19 cellular contexts compared by ENCODE assay signal in genomic region chr4:83964996-83965541, GRCh38.
DNase-seq lines count a peak whose midpoint lies in the region; ATAC-seq and TF ChIP-seq lines count a peak whose summit lies in the region.
"Had no signal": no experiment of that assay in that cellular context is flagged by ENCODE, and none has a peak within 500 bp of the region (broad histone marks: within the 10 kb centered on the region; RNA-seq: fewer than 3 reads in every experiment).

No MANE protein-coding gene starts in this region.

- DNase-seq in MCF 10A (ENCODE audit: unreplicated experiment) (peak; percentile 21), breast epithelium (ENCODE audit: low spot score in 2 of 2) (no peak), OCI-LY7 (ENCODE audit: low spot score) (peak; percentile 52), fibroblast of the aortic adventitia (ENCODE audit: low read depth) (peak; percentile 64), aorta (no peak), middle frontal gyrus (ENCODE audit: extremely low spot score, low spot score) (no peak), anterior cingulate cortex (lab: John Stamatoyannopoulos, UW) (no peak), BE2C (no peak)
- DNase-seq: activated CD4-positive, alpha-beta T cell treated with anti-CD3 and anti-CD28 coated beads for 36 hours; activated T-cell treated with anti-CD3 and anti-CD28 coated beads for 4 hours; Caco-2; natural killer cell; NCI-H2081; right cardiac atrium; SHP77 treated with DMSO at 0.1 percent for 48 hours; upper lobe of left lung had no signal

- no peak overlapping the region for H3K27ac ChIP-seq in breast epithelium
- no peak overlapping the region for H3K27ac ChIP-seq in OCI-LY7 (ENCODE audit: low read depth, low read length, poor library complexity, severe bottlenecking)
- no peak overlapping the region for H3K27ac ChIP-seq in aorta (ENCODE audit: low read depth in 1 of 2, low read length in 2 of 2)
- H3K27ac ChIP-seq: epithelial cell of prostate, upper lobe of left lung had no signal

- H3K36me3 ChIP-seq in breast epithelium (no peaks in the 10 kb centered on the region), OCI-LY7 (ENCODE audit: insufficient read depth, low read length) (no peaks in the 10 kb centered on the region), aorta (ENCODE audit: control insufficient read depth in 1 of 2, insufficient read depth in 2 of 2, low read length in 1 of 2) (no peaks in the 10 kb centered on the region), BE2C (no peaks in the 10 kb centered on the region)
- H3K36me3 ChIP-seq: upper lobe of left lung had no signal

- H2AFZ ChIP-seq in OCI-LY7 (ENCODE audit: low read length) = no peak overlapping the region

- H3K4me2 ChIP-seq in OCI-LY7 (ENCODE audit: low read length) = no peak overlapping the region

- no peak overlapping the region for H3K27ac Mint-ChIP-seq in MCF 10A (ENCODE audit: low read depth, unreplicated experiment)
- H3K27ac Mint-ChIP-seq: activated CD4-positive, alpha-beta T cell treated with anti-CD3 and anti-CD28 coated beads for 36 hours; activated naive CD4-positive, alpha-beta T cell treated with anti-CD3 and anti-CD28 coated beads, Interleukin-2, amount 50 U/mL, for 24 hours; natural killer cell; stimulated activated effector memory CD8-positive, alpha-beta T cell treated with anti-CD3 and anti-CD28 coated beads, Interleukin-12 subunit alpha, Interleukin-12 subunit beta, amount 100 ng/mL, for 72 hours had no signal

- H4K20me1 ChIP-seq in OCI-LY7 (ENCODE audit: insufficient read depth, low read length) = no peaks in the 10 kb centered on the region

- H3K4me3 Mint-ChIP-seq in MCF 10A (ENCODE audit: unreplicated experiment) = no peak overlapping the region
- H3K4me3 Mint-ChIP-seq: activated CD4-positive, alpha-beta T cell treated with anti-CD3 and anti-CD28 coated beads for 36 hours; activated naive CD4-positive, alpha-beta T cell treated with anti-CD3 and anti-CD28 coated beads, Interleukin-2, amount 50 U/mL, for 24 hours; natural killer cell; stimulated activated effector memory CD8-positive, alpha-beta T cell treated with anti-CD3 and anti-CD28 coated beads, Interleukin-12 subunit alpha, Interleukin-12 subunit beta, amount 100 ng/mL, for 72 hours had no signal

- H3K4me1 ChIP-seq in breast epithelium (no peaks in the 10 kb centered on the region), OCI-LY7 (ENCODE audit: insufficient read depth, low read length, poor library complexity, severe bottlenecking) (no peaks in the 10 kb centered on the region), aorta (ENCODE audit: control insufficient read depth in 1 of 2, insufficient read depth in 2 of 2, low read length in 2 of 2) (no peaks in the 10 kb centered on the region), BE2C (no peaks in the 10 kb centered on the region)
- H3K4me1 ChIP-seq: Caco-2, upper lobe of left lung had no signal

- no peaks in the 10 kb centered on the region for H3K4me1 Mint-ChIP-seq in MCF 10A (ENCODE audit: insufficient read depth, unreplicated experiment)
- H3K4me1 Mint-ChIP-seq: activated CD4-positive, alpha-beta T cell treated with anti-CD3 and anti-CD28 coated beads for 36 hours; activated naive CD4-positive, alpha-beta T cell treated with anti-CD3 and anti-CD28 coated beads, Interleukin-2, amount 50 U/mL, for 24 hours; natural killer cell; stimulated activated effector memory CD8-positive, alpha-beta T cell treated with anti-CD3 and anti-CD28 coated beads, Interleukin-12 subunit alpha, Interleukin-12 subunit beta, amount 100 ng/mL, for 72 hours had no signal

- POLR2A ChIA-PET in MCF 10A (lab: Yijun Ruan, JAX) (no interaction called here), OCI-LY7 (lab: Charles Lee) (no interaction called here)

- WGBS in aorta, 2 donors = 83 to 86% methylated on average over 3 of the region's 3 CpGs

- H3K27me3 ChIP-seq in breast epithelium (no peaks in the 10 kb centered on the region), aorta (ENCODE audit: control insufficient read depth in 1 of 2, insufficient read depth in 2 of 2, low read length in 1 of 2) (no peaks in the 10 kb centered on the region), BE2C (no peaks in the 10 kb centered on the region)
- H3K27me3 ChIP-seq: upper lobe of left lung had no signal

- H3K9me3 Mint-ChIP-seq in MCF 10A (ENCODE audit: unreplicated experiment) = no peaks in the 10 kb centered on the region
- H3K9me3 Mint-ChIP-seq: natural killer cell; stimulated activated effector memory CD8-positive, alpha-beta T cell treated with anti-CD3 and anti-CD28 coated beads, Interleukin-12 subunit alpha, Interleukin-12 subunit beta, amount 100 ng/mL, for 72 hours had no signal

- H3K4me3 ChIP-seq in breast epithelium = no peak overlapping the region
- no peak overlapping the region for H3K4me3 ChIP-seq in OCI-LY7 (ENCODE audit: low read depth, low read length, poor library complexity, severe bottlenecking)
- H3K4me3 ChIP-seq in fibroblast of the aortic adventitia (ENCODE audit: low read depth, low read length) = no peak overlapping the region
- H3K4me3 ChIP-seq in aorta (ENCODE audit: low read length in 2 of 2) = no peak overlapping the region
- no peak overlapping the region for H3K4me3 ChIP-seq in BE2C (ENCODE audit: low read depth, low read length)
- H3K4me3 ChIP-seq: upper lobe of left lung had no signal

- no peaks in the 10 kb centered on the region for H3K79me2 ChIP-seq in OCI-LY7 (ENCODE audit: insufficient read depth, low read depth, low read length)

- CTCF ChIA-PET in MCF 10A (lab: Yijun Ruan, JAX) = interaction anchor here (0.6 to 8.4 kb wide), 4 partner anchors 54 to 320 kb away, joined by 3 to 66 read pairs (median 30); no protein-coding TSS in a partner anchor
- CTCF ChIA-PET in OCI-LY7 (lab: Charles Lee; ENCODE audit: unreplicated experiment) = no interaction called here

- no peaks in the 10 kb centered on the region for H3K36me3 Mint-ChIP-seq in MCF 10A (ENCODE audit: insufficient read depth, unreplicated experiment)
- H3K36me3 Mint-ChIP-seq: activated naive CD4-positive, alpha-beta T cell treated with anti-CD3 and anti-CD28 coated beads, Interleukin-2, amount 50 U/mL, for 24 hours; natural killer cell; stimulated activated effector memory CD8-positive, alpha-beta T cell treated with anti-CD3 and anti-CD28 coated beads, Interleukin-12 subunit alpha, Interleukin-12 subunit beta, amount 100 ng/mL, for 72 hours had no signal

- H3K27me3 Mint-ChIP-seq in MCF 10A (ENCODE audit: insufficient read depth, unreplicated experiment) = no peaks in the 10 kb centered on the region
- H3K27me3 Mint-ChIP-seq: activated CD4-positive, alpha-beta T cell treated with anti-CD3 and anti-CD28 coated beads for 36 hours; activated naive CD4-positive, alpha-beta T cell treated with anti-CD3 and anti-CD28 coated beads, Interleukin-2, amount 50 U/mL, for 24 hours had no signal

- H3K9me2 ChIP-seq in OCI-LY7 (ENCODE audit: insufficient read depth, low read length) = no peaks in the 10 kb centered on the region

- ATAC-seq in aorta (ENCODE audit: low FRiP score) = no peak
- ATAC-seq: activated CD4-positive, alpha-beta T cell treated with anti-CD3 and anti-CD28 coated beads for 36 hours; natural killer cell; right cardiac atrium; stimulated activated effector memory CD8-positive, alpha-beta T cell treated with anti-CD3 and anti-CD28 coated beads, Interleukin-12 subunit alpha, Interleukin-12 subunit beta, amount 100 ng/mL, for 72 hours had no signal

- no TSS peak for BruUV-seq in MCF 10A (replicated peaks; lab: Mats Ljungman, UMichigan)
- BruUV-seq in OCI-LY7 (replicated peaks; lab: Mats Ljungman, UMichigan) = no TSS peak

- intact Hi-C loops in MCF 10A (cut with micrococcal nuclease) = loop anchor here (5.0 kb wide), 1 partner anchor 292 kb away; no protein-coding TSS in a partner anchor
- intact Hi-C loops in breast epithelium (cut with DNase I; ENCODE audit: low total_unique reads) = no loop called here
- intact Hi-C loops in OCI-LY7 (cut with micrococcal nuclease; ENCODE audit: unreplicated experiment) = no loop called here
- intact Hi-C loops in aorta (cut with DNase I) = no loop called here

- no peak for TF ChIP-seq POLR2A in breast epithelium (IDR thresholded peaks at IDR 0.05)

- no peak for TF ChIP-seq CTCF in MCF 10A (IDR thresholded peaks at IDR 0.05; ENCODE audit: unreplicated experiment)
- TF ChIP-seq CTCF in breast epithelium (IDR thresholded peaks at IDR 0.05) = no peak
- TF ChIP-seq CTCF in OCI-LY7 (conservative IDR thresholded peaks at IDR 0.05; ENCODE audit: low read length) = no peak
- no peak for TF ChIP-seq CTCF in fibroblast of the aortic adventitia (IDR thresholded peaks at IDR 0.05; ENCODE audit: insufficient read depth, low read length)
- no peak for TF ChIP-seq CTCF in BE2C (IDR thresholded peaks at IDR 0.05; ENCODE audit: low read depth, low read length)

- H3K9me3 ChIP-seq in breast epithelium = peaks cover 4 to 15% of the 10 kb centered on the region in 2 donors
- peaks cover 13% of the 10 kb centered on the region for H3K9me3 ChIP-seq in OCI-LY7 (ENCODE audit: low read length)
- H3K9me3 ChIP-seq in aorta (ENCODE audit: control insufficient read depth, low read length) = no peaks in the 10 kb centered on the region
- no peaks in the 10 kb centered on the region; the same call in 1 of the 2 replicates for H3K9me3 ChIP-seq in BE2C
- H3K9me3 ChIP-seq: Caco-2, upper lobe of left lung had no signal

Comparison
In these comparisons a context has a peak if more than half of its experiments do, and no peak if none do; other contexts are left out.
1. DNase-seq: peak in MCF 10A (single experiment), OCI-LY7 (single experiment) and fibroblast of the aortic adventitia (single experiment); none in breast epithelium (0 of 2), aorta (0 of 2), middle frontal gyrus (single experiment), anterior cingulate cortex (0 of 58) and BE2C (single experiment).